Comparison of ENCODE assay signal across 35 cellular contexts in the genomic region with DNA sequence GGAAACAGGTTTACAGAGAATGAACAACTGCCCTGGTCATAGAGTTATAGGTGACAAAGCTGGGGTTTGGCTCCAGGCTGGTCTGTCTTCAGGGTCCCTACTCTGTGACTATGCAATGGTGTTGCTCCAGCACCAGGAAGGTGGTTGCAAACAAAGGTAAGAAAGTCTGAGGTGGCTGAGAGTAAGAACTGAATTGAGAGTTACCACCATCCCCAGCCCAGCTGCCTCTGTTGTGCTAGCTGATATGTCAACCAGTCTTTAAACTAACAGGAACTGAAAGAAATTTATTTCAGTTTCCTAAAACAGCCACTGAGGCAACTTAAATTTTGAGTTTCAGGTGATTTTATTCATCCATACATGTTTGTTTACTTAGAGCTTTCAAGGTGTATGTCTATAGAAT.
"Had no signal": no experiment of that assay in that cellular context is flagged by ENCODE, and none has a peak within 500 bp of the region (broad histone marks: within the 10 kb centered on the region; RNA-seq: fewer than 3 reads in every experiment).

No MANE protein-coding gene starts in this region.

- H3K27me3 Mint-ChIP-seq: activated CD4-positive, alpha-beta memory T cell treated with anti-CD3 and anti-CD28 coated beads for 36 hours; activated CD4-positive, alpha-beta T cell treated with anti-CD3 and anti-CD28 coated beads for 36 hours; activated CD4-positive, alpha-beta T cell treated with anti-CD3 and anti-CD28 coated beads, Interleukin-2, amount 10 ng/mL, durations not matched to agents 24 days and 14 days; activated CD8-positive, alpha-beta memory T cell treated with anti-CD3 and anti-CD28 coated beads, Interleukin-2, amount 10 ng/mL, durations not matched to agents 7 days and 5 days; activated naive CD4-positive, alpha-beta T cell treated with anti-CD3 and anti-CD28 coated beads, Interleukin-2, amount 50 U/mL, for 24 hours; activated naive CD8-positive, alpha-beta T cell treated with anti-CD3 and anti-CD28 coated beads for 36 hours; activated naive CD8-positive, alpha-beta T cell treated with anti-CD3 and anti-CD28 coated beads, Interleukin-2, amount 50 U/mL, for 24 hours; dendritic cell treated with granulocyte-macrophage colony-stimulating factor and Interleukin-4, amounts not matched to agents 40 ng/mL and 50 ng/mL, for 4 days; T-helper 17 cell had no signal

- H3K27ac ChIP-seq: adrenal gland, coronary artery, dorsolateral prefrontal cortex had no signal

- DNase-seq: activated CD4-positive, alpha-beta memory T cell treated with anti-CD3 and anti-CD28 coated beads for 36 hours; activated CD4-positive, alpha-beta T cell treated with anti-CD3 and anti-CD28 coated beads for 36 hours; activated CD4-positive, alpha-beta T cell treated with anti-CD3 and anti-CD28 coated beads, Interleukin-2, amount 10 ng/mL, durations not matched to agents 24 days and 14 days; activated CD4-positive, CD25-positive, alpha-beta regulatory T cell; activated CD4-positive, CD25-positive, alpha-beta regulatory T cell treated with anti-CD3 and anti-CD28 coated beads, Interleukin-2, amount 50 U/mL, for 72 hours; activated CD8-positive, alpha-beta memory T cell treated with anti-CD3 and anti-CD28 coated beads, Interleukin-2, amount 10 ng/mL, durations not matched to agents 7 days and 5 days; activated CD8-positive, alpha-beta memory T cell treated with anti-CD3 and anti-CD28 coated beads, Interleukin-2, amount 50 U/mL, for 4 hours; activated CD8-positive, alpha-beta T cell treated with anti-CD3 and anti-CD28 coated beads, Interleukin-2, amount 10 ng/mL, durations not matched to agents 7 days and 5 days; activated effector memory CD4-positive, alpha-beta T cell treated with anti-CD3 and anti-CD28 coated beads, Interleukin-2, amount 50 U/mL, for 16 hours; activated naive CD4-positive, alpha-beta T cell treated with anti-CD3 and anti-CD28 coated beads for 36 hours; activated naive CD8-positive, alpha-beta T cell treated with anti-CD3 and anti-CD28 coated beads for 36 hours; activated naive CD8-positive, alpha-beta T cell treated with anti-CD3 and anti-CD28 coated beads, Interleukin-2, amount 50 U/mL, for 24 hours; activated T-cell treated with anti-CD3 and anti-CD28 coated beads, Interleukin-2, amount 50 U/mL, for 1 hour; activated T-cell treated with anti-CD3 and anti-CD28 coated beads, Interleukin-2, amount 50 U/mL, for 48 hours; adrenal gland; amygdala; aorta; body of pancreas; central memory CD4-positive, alpha-beta T cell; cerebellar nuclear complex; dorsolateral prefrontal cortex; effector memory CD4-positive, alpha-beta T cell; endodermal cell; foreskin fibroblast; head of caudate nucleus; T-helper 17 cell; T1000 had no signal

- H3K9me3 Mint-ChIP-seq: activated CD4-positive, alpha-beta memory T cell treated with anti-CD3 and anti-CD28 coated beads for 36 hours; activated CD4-positive, alpha-beta T cell treated with anti-CD3 and anti-CD28 coated beads, Interleukin-2, amount 10 ng/mL, durations not matched to agents 24 days and 14 days; activated naive CD8-positive, alpha-beta T cell treated with anti-CD3 and anti-CD28 coated beads, Interleukin-2, amount 50 U/mL, for 24 hours; activated T-helper 1 cell treated with anti-CD3 and anti-CD28 coated beads, Interleukin-12 subunit alpha, Interleukin-12 subunit beta, Interleukin-2, Interleukin-4 antibody, amounts not matched to agents 30 ng/mL and 10 ng/mL and 1 ng/mL, durations not matched to agents 14 hours and 24 hours and 36 hours; activated T-helper 2 cell treated with anti-CD3 and anti-CD28 coated beads, Interferon-gamma antibody, Interleukin-2, Interleukin-4, amounts not matched to agents 10 μg/mL and 5 μg/mL and 100 μg/mL, durations not matched to agents 14 hours and 24 hours and 36 hours; T-helper 2 cell treated with Interferon-gamma antibody and Interleukin-4, amounts not matched to agents 5 μg/mL and 100 μg/mL, for 36 hours had no signal

- H3K36me3 Mint-ChIP-seq: activated CD4-positive, alpha-beta memory T cell treated with anti-CD3 and anti-CD28 coated beads for 36 hours; activated CD8-positive, alpha-beta memory T cell treated with anti-CD3 and anti-CD28 coated beads, Interleukin-2, amount 10 ng/mL, durations not matched to agents 7 days and 5 days; activated naive CD4-positive, alpha-beta T cell treated with anti-CD3 and anti-CD28 coated beads, Interleukin-2, amount 50 U/mL, for 24 hours; activated naive CD8-positive, alpha-beta T cell treated with anti-CD3 and anti-CD28 coated beads for 36 hours had no signal

- H3K4me1 ChIP-seq: adrenal gland had no signal

- H3K36me3 ChIP-seq: adrenal gland had no signal

- H3K27me3 ChIP-seq: adrenal gland, body of pancreas, dorsolateral prefrontal cortex had no signal

- H3K4me1 Mint-ChIP-seq: activated CD4-positive, alpha-beta T cell treated with anti-CD3 and anti-CD28 coated beads for 36 hours; activated CD4-positive, alpha-beta T cell treated with anti-CD3 and anti-CD28 coated beads, Interleukin-2, amount 10 ng/mL, durations not matched to agents 24 days and 14 days; activated CD8-positive, alpha-beta memory T cell treated with anti-CD3 and anti-CD28 coated beads, Interleukin-2, amount 10 ng/mL, durations not matched to agents 7 days and 5 days; activated naive CD4-positive, alpha-beta T cell treated with anti-CD3 and anti-CD28 coated beads, Interleukin-2, amount 50 U/mL, for 24 hours; activated naive CD8-positive, alpha-beta T cell treated with anti-CD3 and anti-CD28 coated beads for 36 hours; activated naive CD8-positive, alpha-beta T cell treated with anti-CD3 and anti-CD28 coated beads, Interleukin-2, amount 50 U/mL, for 24 hours; T-helper 17 cell had no signal

- FAIRE-seq: frontal cortex had no signal

- H3K4me3 ChIP-seq: adrenal gland, body of pancreas, coronary artery, dorsolateral prefrontal cortex had no signal

- H3K4me3 Mint-ChIP-seq: activated CD4-positive, alpha-beta memory T cell treated with anti-CD3 and anti-CD28 coated beads for 36 hours; activated CD4-positive, alpha-beta T cell treated with anti-CD3 and anti-CD28 coated beads for 36 hours; activated CD4-positive, alpha-beta T cell treated with anti-CD3 and anti-CD28 coated beads, Interleukin-2, amount 10 ng/mL, durations not matched to agents 24 days and 14 days; activated CD8-positive, alpha-beta memory T cell treated with anti-CD3 and anti-CD28 coated beads, Interleukin-2, amount 10 ng/mL, durations not matched to agents 7 days and 5 days; activated CD8-positive, alpha-beta T cell treated with anti-CD3 and anti-CD28 coated beads, Interleukin-2, amount 10 ng/mL, durations not matched to agents 7 days and 5 days; activated naive CD4-positive, alpha-beta T cell treated with anti-CD3 and anti-CD28 coated beads for 36 hours; activated naive CD4-positive, alpha-beta T cell treated with anti-CD3 and anti-CD28 coated beads, Interleukin-2, amount 50 U/mL, for 24 hours; activated naive CD8-positive, alpha-beta T cell treated with anti-CD3 and anti-CD28 coated beads for 36 hours; activated naive CD8-positive, alpha-beta T cell treated with anti-CD3 and anti-CD28 coated beads, Interleukin-2, amount 50 U/mL, for 24 hours; activated T-helper 1 cell treated with anti-CD3 and anti-CD28 coated beads, Interleukin-12 subunit alpha, Interleukin-12 subunit beta, Interleukin-2, Interleukin-4 antibody, amounts not matched to agents 30 ng/mL and 10 ng/mL and 1 ng/mL, durations not matched to agents 14 hours and 24 hours and 36 hours; dendritic cell treated with granulocyte-macrophage colony-stimulating factor and Interleukin-4, amounts not matched to agents 40 ng/mL and 50 ng/mL, for 4 days; endodermal cell; T-helper 17 cell; T-helper 2 cell treated with Interferon-gamma antibody and Interleukin-4, amounts not matched to agents 5 μg/mL and 100 μg/mL, for 36 hours had no signal

- ATAC-seq: activated CD4-positive, alpha-beta T cell treated with anti-CD3 and anti-CD28 coated beads for 36 hours; activated CD8-positive, alpha-beta memory T cell treated with anti-CD3 and anti-CD28 coated beads, Interleukin-2, amount 10 ng/mL, durations not matched to agents 7 days and 5 days; activated CD8-positive, alpha-beta T cell treated with anti-CD3 and anti-CD28 coated beads, Interleukin-2, amount 10 ng/mL, durations not matched to agents 7 days and 5 days; activated naive CD8-positive, alpha-beta T cell treated with anti-CD3 and anti-CD28 coated beads, Interleukin-2, amount 50 U/mL, for 24 hours; esophagus mucosa; T-helper 17 cell had no signal

- H3K27ac Mint-ChIP-seq: activated CD4-positive, alpha-beta memory T cell treated with anti-CD3 and anti-CD28 coated beads for 36 hours; activated CD4-positive, alpha-beta T cell treated with anti-CD3 and anti-CD28 coated beads for 36 hours; activated CD4-positive, alpha-beta T cell treated with anti-CD3 and anti-CD28 coated beads, Interleukin-2, amount 10 ng/mL, durations not matched to agents 24 days and 14 days; activated CD8-positive, alpha-beta memory T cell treated with anti-CD3 and anti-CD28 coated beads, Interleukin-2, amount 10 ng/mL, durations not matched to agents 7 days and 5 days; activated CD8-positive, alpha-beta T cell treated with anti-CD3 and anti-CD28 coated beads, Interleukin-2, amount 10 ng/mL, durations not matched to agents 7 days and 5 days; activated naive CD4-positive, alpha-beta T cell treated with anti-CD3 and anti-CD28 coated beads for 36 hours; activated naive CD4-positive, alpha-beta T cell treated with anti-CD3 and anti-CD28 coated beads, Interleukin-2, amount 50 U/mL, for 24 hours; activated naive CD8-positive, alpha-beta T cell treated with anti-CD3 and anti-CD28 coated beads for 36 hours; activated naive CD8-positive, alpha-beta T cell treated with anti-CD3 and anti-CD28 coated beads, Interleukin-2, amount 50 U/mL, for 24 hours; activated T-helper 1 cell treated with anti-CD3 and anti-CD28 coated beads, Interleukin-12 subunit alpha, Interleukin-12 subunit beta, Interleukin-2, Interleukin-4 antibody, amounts not matched to agents 30 ng/mL and 10 ng/mL and 1 ng/mL, durations not matched to agents 14 hours and 24 hours and 36 hours; activated T-helper 2 cell treated with anti-CD3 and anti-CD28 coated beads, Interferon-gamma antibody, Interleukin-2, Interleukin-4, amounts not matched to agents 10 μg/mL and 5 μg/mL and 100 μg/mL, durations not matched to agents 14 hours and 24 hours and 36 hours; dendritic cell treated with granulocyte-macrophage colony-stimulating factor and Interleukin-4, amounts not matched to agents 40 ng/mL and 50 ng/mL, for 4 days; T-helper 17 cell; T-helper 2 cell treated with Interferon-gamma antibody and Interleukin-4, amounts not matched to agents 5 μg/mL and 100 μg/mL, for 36 hours had no signal

- H3K9me3 ChIP-seq: adrenal gland, body of pancreas had no signal
